ENCODE assay signal across 24 cellular contexts in genomic region chr7:26691886-26692285, GRCh38.
DNase-seq lines count a peak whose midpoint lies in the region; ATAC-seq, FAIRE-seq and TF ChIP-seq lines count a peak whose summit lies in the region.
"Had no signal": no experiment of that assay in that cellular context is flagged by ENCODE, and none has a peak within 500 bp of the region (broad histone marks: within the 10 kb centered on the region; RNA-seq: fewer than 3 reads in every experiment).

No MANE protein-coding gene starts in this region.

- H3K18ac ChIP-seq in H1 (ENCODE audit: extremely low read depth, low read length) = no peak overlapping the region

- H2BK15ac ChIP-seq in H1 (ENCODE audit: low read length) = no peak overlapping the region

- no peaks in the 10 kb centered on the region for H3K9me3 ChIP-seq in Caco-2
- H3K9me3 ChIP-seq in H1 (ENCODE audit: insufficient read depth in 2 of 2, low read depth in 1 of 2, low read length in 1 of 2) = no peaks in the 10 kb centered on the region
- H3K9me3 ChIP-seq: BE2C had no signal

- no peak overlapping the region for H3K23ac ChIP-seq in H1 (ENCODE audit: insufficient read length)

- H2BK12ac ChIP-seq in H1 (ENCODE audit: low read depth, low read length) = no peak overlapping the region

- no peak overlapping the region for H3K9ac ChIP-seq in H1 (replicated peaks in 1 of 4; ENCODE audit: extremely low read depth in 1 of 4, low read depth in 3 of 4, low read length in 3 of 4)

- H2AK5ac ChIP-seq in H1 (ENCODE audit: low read depth, low read length) = no peak overlapping the region

- POLR2A ChIA-PET in Caco-2 (lab: Charles Lee) (no interaction called here), H1 (lab: Charles Lee; ENCODE audit: partially characterized antibody) (no interaction called here)

- H4K8ac ChIP-seq in H1 (ENCODE audit: extremely low read depth, insufficient read depth, low read length) = no peak overlapping the region

- H4K20me1 ChIP-seq in H1 (replicated peaks in 1 of 2; ENCODE audit: control insufficient read depth in 1 of 2, insufficient read depth in 2 of 2, low read length in 2 of 2) = no peaks in the 10 kb centered on the region

- H3K27ac Mint-ChIP-seq in Caco-2 (ENCODE audit: unreplicated experiment) (peak overlapping the region; percentile 31), naive B cell (peak overlapping the region in 4 of 6 donors; percentile 8 to 83 (median 28))
- H3K27ac Mint-ChIP-seq: H9 had no signal

- TF ChIP-seq RAD21 in H1 (IDR thresholded peaks at IDR 0.05 in 1 of 2, conservative IDR thresholded peaks at IDR 0.05 in 1 of 2; ENCODE audit: low read depth in 2 of 2, low read length in 2 of 2) = no peak

- H3K23me2 ChIP-seq in H1 (ENCODE audit: low read depth, low read length) = no peaks in the 10 kb centered on the region

- no peak for TF ChIP-seq EP300 in H1 (IDR thresholded peaks at IDR 0.05; ENCODE audit: borderline replicate concordance in 1 of 2, low read depth in 2 of 2, low read length in 2 of 2)

- H2BK20ac ChIP-seq in H1 (ENCODE audit: low read length) = no peak overlapping the region

- WGBS in H1 (ENCODE audit: extremely low coverage in 1 of 2, insufficient coverage in 1 of 2, insufficient read length in 1 of 2, insufficient replicate concordance in 2 of 2, low coverage in 1 of 2, low lambda C conversion rate in 2 of 2, missing lambda C conversion rate in 1 of 2), 2 experiments = 73% methylated on average over 2 of the region's 2 CpGs; no CpG with 5 or more reads in 1 of the 2 experiments

- no peak for TF ChIP-seq POLR2A in H1 (IDR thresholded peaks at IDR 0.05; ENCODE audit: control extremely low read depth in 1 of 2, low read depth in 2 of 2, low read length in 2 of 2)

- intact Hi-C loops in Caco-2 (cut with micrococcal nuclease; ENCODE audit: unreplicated experiment) = no loop called here

- no peak overlapping the region for H4K5ac ChIP-seq in H1 (ENCODE audit: insufficient read length, low read depth, low read length)

- H3K14ac ChIP-seq in H1 (ENCODE audit: insufficient read length) = no peak overlapping the region

- H3K4me2 ChIP-seq in H1 (ENCODE audit: insufficient read depth in 1 of 2, low read depth in 2 of 2, low read length in 2 of 2) = no peak overlapping the region

- TF ChIP-seq CTCF in Caco-2 (IDR thresholded peaks at IDR 0.05; ENCODE audit: insufficient read depth in 1 of 2, low read depth in 1 of 2, low read length in 1 of 2, severe bottlenecking in 1 of 2, unreplicated experiment in 1 of 2) (no peak), H1 (IDR thresholded peaks at IDR 0.05; ENCODE audit: control extremely low read depth in 1 of 3, insufficient read depth in 1 of 3, low read depth in 1 of 3, low read length in 3 of 3) (no peak)

- H3K4me3 Mint-ChIP-seq in Caco-2 (ENCODE audit: unreplicated experiment) (no peak overlapping the region), naive B cell (no peak overlapping the region)
- H3K4me3 Mint-ChIP-seq: CD4-positive, CD25-positive, alpha-beta regulatory T cell; H9 had no signal

- H3K56ac ChIP-seq in H1 (replicated peaks; ENCODE audit: insufficient read length, low read depth, low read length) = no peak overlapping the region

- H3K4me1 ChIP-seq in Caco-2 = peaks cover 42% of the 10 kb centered on the region
- 0 out of 7 replicates have a peak, but pooled peaks cover 0 to 4% (median 0%) of the 10 kb centered on the region in 4 experiments for H3K4me1 ChIP-seq in H1 (replicated peaks in 1 of 4; ENCODE audit: control insufficient read depth in 3 of 4, insufficient read depth in 4 of 4, low read length in 3 of 4)
- H3K4me1 ChIP-seq: BE2C had no signal

- H3K4me3 ChIP-seq in Caco-2 (ENCODE audit: low read depth, low read length) (no peak overlapping the region), H1 (ENCODE audit: extremely low read depth in 1 of 4, insufficient read depth in 2 of 4, low read depth in 3 of 4, low read length in 4 of 4) (no peak overlapping the region)

- H3K79me2 ChIP-seq in H1 (ENCODE audit: control insufficient read depth in 1 of 2, insufficient read depth in 2 of 2, low read length in 2 of 2) = no peaks in the 10 kb centered on the region

- H3K36me3 ChIP-seq in Caco-2 (ENCODE audit: control insufficient read depth, insufficient read depth, low read length) = no peaks in the 10 kb centered on the region
- no peaks in the 10 kb centered on the region; a peak in 1 of 8 replicates for H3K36me3 ChIP-seq in H1 (ENCODE audit: control insufficient read depth in 2 of 4, insufficient read depth in 4 of 4, low read length in 3 of 4)
- H3K36me3 ChIP-seq: BE2C had no signal

- ATAC-seq in naive B cell (ENCODE audit: low read depth in 2 of 2) (no peak), GM18502 (IDR thresholded peaks at IDR 0.05; ENCODE audit: poor library complexity, unreplicated experiment) (no peak)

- H3K27me3 ChIP-seq in Caco-2 (replicated peaks; ENCODE audit: control insufficient read depth, insufficient read depth, low read length) (no peaks in the 10 kb centered on the region), H1 (replicated peaks in 1 of 4; ENCODE audit: control insufficient read depth in 3 of 4, extremely low read depth in 1 of 4, insufficient read depth in 3 of 4, low read length in 3 of 4) (peaks cover 0 to 1% (median 0%) of the 10 kb centered on the region in 4 experiments; a peak in 1 of 7 replicates)

- BruUV-seq in Caco-2 (replicated peaks; lab: Mats Ljungman, UMichigan) = no TSS peak

- H4K91ac ChIP-seq in H1 (replicated peaks; ENCODE audit: insufficient read length, low read length) = no peak overlapping the region

- DNase-seq in Caco-2 = no peak
- DNase-seq in NCI-H69 (lab: John Stamatoyannopoulos, UW) = peak; percentile 44
- no peak for DNase-seq in H1 (ENCODE audit: low read depth in 1 of 2, low spot score in 2 of 2)
- no peak for DNase-seq in naive B cell
- DNase-seq in activated T-cell treated with anti-CD3 and anti-CD28 coated beads for 4 hours = no peak
- DNase-seq in NCI-H2171 treated with DMSO at 0.1 percent for 48 hours (lab: John Stamatoyannopoulos, UW) = no peak
- no peak for DNase-seq in foreskin melanocyte
- DNase-seq: BE2C; CD4-positive, CD25-positive, alpha-beta regulatory T cell; DMS53; EL; H9; IMR-90; Karpas-422; NCI-H1092 treated with DMSO at 0.1 percent for 48 hours; NCI-H146; NCI-H2081; NCI-H774; OCI-M1; Right ventricle myocardium superior had no signal

- H3K36me3 Mint-ChIP-seq in Caco-2 (ENCODE audit: insufficient read depth, unreplicated experiment) = no peaks in the 10 kb centered on the region
- no peaks in the 10 kb centered on the region for H3K36me3 Mint-ChIP-seq in naive B cell

- no peaks in the 10 kb centered on the region for H3K27me3 Mint-ChIP-seq in Caco-2 (ENCODE audit: insufficient read depth, unreplicated experiment)
- no peaks in the 10 kb centered on the region for H3K27me3 Mint-ChIP-seq in naive B cell

- no peak for FAIRE-seq in H1 (lab: Jason Lieb, UNC)
- FAIRE-seq: GM12891, GM18507, HTR-8/SVneo had no signal

- no peak overlapping the region for H3K27ac ChIP-seq in H1 (ENCODE audit: low read depth, low read length)

- H3K4me1 Mint-ChIP-seq in Caco-2 (ENCODE audit: low read depth, unreplicated experiment) (peaks cover 32% of the 10 kb centered on the region), naive B cell (peaks cover 28 to 34% (median 29%) of the 10 kb centered on the region in 3 donors)

- no peak overlapping the region for H2BK120ac ChIP-seq in H1 (replicated peaks; ENCODE audit: low read depth, low read length)

- CTCF ChIA-PET in Caco-2 (lab: Charles Lee) (no interaction called here), H1 (lab: Charles Lee; ENCODE audit: partially characterized antibody) (interaction anchor here (0.9 to 4.0 kb wide), 6 partner anchors 13 to 469 kb away, joined by 3 to 15 read pairs (median 3); partner anchors contain the start of gene HOXA5)

- no peaks in the 10 kb centered on the region for H3K79me1 ChIP-seq in H1 (ENCODE audit: low read depth, low read length)

- no peak overlapping the region for H3K4ac ChIP-seq in H1 (replicated peaks; ENCODE audit: insufficient read length, low read depth, low read length)

- H2AFZ ChIP-seq in H1 (ENCODE audit: low read length) = peak overlapping the region; percentile 88

- no peak overlapping the region for H2BK5ac ChIP-seq in H1 (ENCODE audit: low read depth, low read length)

- no peaks in the 10 kb centered on the region for H3K9me3 Mint-ChIP-seq in Caco-2 (ENCODE audit: unreplicated experiment)
- H3K9me3 Mint-ChIP-seq in naive B cell = no peaks in the 10 kb centered on the region
- H3K9me3 Mint-ChIP-seq: CD4-positive, CD25-positive, alpha-beta regulatory T cell; H9 had no signal

TF ChIP-seq in H1, 55 proteins besides CTCF, POLR2A, EP300 and RAD21:
- TF ChIP-seq RXRA (IDR thresholded peaks at IDR 0.05; ENCODE audit: insufficient read depth, low read depth, low read length) (no peak), KDM1A (IDR thresholded peaks at IDR 0.05; ENCODE audit: borderline replicate concordance, low read length) (no peak), POU5F1 (IDR thresholded peaks at IDR 0.05; ENCODE audit: low read depth, low read length) (no peak), RFX5 (IDR thresholded peaks at IDR 0.05; ENCODE audit: borderline replicate concordance, low read depth, low read length) (no peak)
